8 cellular contexts compared by ENCODE assay signal in genomic region chr20:57514273-57514751, GRCh38. TPM values are rescaled to one million over a fixed set of nuclear protein-coding genes. Genes with fewer than 3 reads are reported as not detected.
DNase-seq lines count a peak whose midpoint lies in the region; TF ChIP-seq lines count a peak whose summit lies in the region.

No MANE protein-coding gene starts in this region.

- no peak overlapping the region for H3K4me2 ChIP-seq in OCI-LY1 (ENCODE audit: low read length)

- no peaks in the 10 kb centered on the region for H3K9me2 ChIP-seq in OCI-LY1 (ENCODE audit: low read depth, low read length)

- peak; percentile 79 for TF ChIP-seq CTCF in BJ (IDR thresholded peaks at IDR 0.05; ENCODE audit: insufficient read depth, low read depth, low read length)
- TF ChIP-seq CTCF in OCI-LY1 (IDR thresholded peaks at IDR 0.05; ENCODE audit: low read length), result peak; percentile 70
- peak; percentile 60 to 83 (median 80) for TF ChIP-seq CTCF in breast epithelium (IDR thresholded peaks at IDR 0.05)

- no peaks in the 10 kb centered on the region for H3K4me1 ChIP-seq in OCI-LY1 (ENCODE audit: insufficient read depth, low read length, severe bottlenecking)
- H3K4me1 ChIP-seq in breast epithelium, result no peaks in the 10 kb centered on the region

- H3K9ac ChIP-seq in OCI-LY1 (ENCODE audit: low read length), result no peak overlapping the region

- CTCF ChIA-PET in BJ (lab: Yijun Ruan, JAX), result interaction anchor here (0.6 to 16.4 kb wide), 10 partner anchors 15 to 699 kb away, joined by 3 to 222 read pairs (median 5); no protein-coding TSS in a partner anchor

- H3K9me3 ChIP-seq in OCI-LY1 (ENCODE audit: low read length) (no peaks in the 10 kb centered on the region), breast epithelium (no peaks in the 10 kb centered on the region)

- intact Hi-C loops in breast epithelium (cut with DNase I; ENCODE audit: low total_unique reads), result no loop called here

- H3F3A ChIP-seq in OCI-LY1 (ENCODE audit: insufficient read depth, low read length), result no peaks in the 10 kb centered on the region

- DNase-seq in BJ (ENCODE audit: low read depth), result no peak
- DNase-seq in H4 (ENCODE audit: low spot score), result peak; percentile 61
- DNase-seq in breast epithelium (ENCODE audit: low spot score in 2 of 2), result peak; percentile 62 to 64
- DNase-seq in iPS-NIHi7 (ENCODE audit: extremely low spot score), result peak; percentile 83
- peak; percentile 25 to 32 for DNase-seq in stimulated activated CD4-positive, alpha-beta T cell treated with anti-CD3 and anti-CD28 coated beads, Interleukin-2, amount 100 ng/mL, for 24 hours
- no peak for DNase-seq in NCI-H2029 treated with DMSO at 0.1 percent for 48 hours (lab: John Stamatoyannopoulos, UW)
- DNase-seq in GOT3 (lab: John Stamatoyannopoulos, UW), result no peak

- POLR2A ChIA-PET in BJ (lab: Charles Lee), result no interaction called here

- no peak overlapping the region for H2AFZ ChIP-seq in OCI-LY1 (ENCODE audit: low read length)

- H3K27ac ChIP-seq in OCI-LY1 (ENCODE audit: low read depth, low read length, poor library complexity, severe bottlenecking) (no peak overlapping the region), breast epithelium (peak overlapping the region in 1 of 2 donors; percentile 2)

- H3K27me3 ChIP-seq in BJ (ENCODE audit: control insufficient read depth, insufficient read depth, low read length) (peaks cover 10% of the 10 kb centered on the region), OCI-LY1 (ENCODE audit: insufficient read depth, low read length) (no peaks in the 10 kb centered on the region), breast epithelium (no peaks in the 10 kb centered on the region)

- no peak overlapping the region for H3K4me3 ChIP-seq in BJ (ENCODE audit: low read depth, low read length)
- H3K4me3 ChIP-seq in OCI-LY1 (ENCODE audit: low read depth, low read length, poor library complexity, severe bottlenecking), result no peak overlapping the region
- no peak overlapping the region for H3K4me3 ChIP-seq in breast epithelium

- no peaks in the 10 kb centered on the region for H3K79me2 ChIP-seq in OCI-LY1 (ENCODE audit: insufficient read depth, low read length)

- TF ChIP-seq POLR2A in breast epithelium (IDR thresholded peaks at IDR 0.05), result no peak

- no peaks in the 10 kb centered on the region for H4K20me1 ChIP-seq in OCI-LY1 (ENCODE audit: insufficient read depth, low read length)

- no peaks in the 10 kb centered on the region for H3K36me3 ChIP-seq in BJ (ENCODE audit: control insufficient read depth, insufficient read depth, low read length)
- no peaks in the 10 kb centered on the region for H3K36me3 ChIP-seq in OCI-LY1 (ENCODE audit: insufficient read depth, low read length)
- no peaks in the 10 kb centered on the region for H3K36me3 ChIP-seq in breast epithelium

RNA-seq across cellular contexts. Expression of gene CTCFL, which starts 10.6 kb away (rescaled TPM):
- not detected in 2 replicates for polyA plus RNA-seq in BJ (2011; rRNA removed)
- not detected in 2 replicates for polyA minus RNA-seq in BJ (2011; rRNA and poly(A)+ RNA removed)
- not detected in 2 replicates for total RNA-seq in H4 (2014; rRNA removed; shearing (Covaris generic))
- total RNA-seq in breast epithelium, result not detected

RNA-seq across cellular contexts. Expression of gene PCK1, which starts 46.6 kb away (rescaled TPM):
- polyA plus RNA-seq in BJ (2011; rRNA removed), result not detected in 2 replicates
- not detected in 2 replicates for polyA minus RNA-seq in BJ (2011; rRNA and poly(A)+ RNA removed)
- 0.08 TPM in 1 of 2 replicates, not detected in the other for total RNA-seq in H4 (2014; rRNA removed; shearing (Covaris generic))
- total RNA-seq in breast epithelium, result 100 to 1,000 TPM in 1 of 3 donors, 10 to 100 TPM in 2; 27.2 to 252 (median 29.3) TPM

Comparison
In these comparisons a context has a peak if more than half of its experiments do, and no peak if none do; other contexts are left out.
1. DNase-seq: peak in H4 (single experiment), breast epithelium (2 of 2), iPS-NIHi7 (single experiment) and stimulated activated CD4-positive, alpha-beta T cell treated with anti-CD3 and anti-CD28 coated beads, Interleukin-2, amount 100 ng/mL, for 24 hours (2 of 2); none in BJ (single experiment), NCI-H2029 treated with DMSO at 0.1 percent for 48 hours (single experiment) and GOT3 (single experiment).
2. RNA of gene PCK1, which starts 46.6 kb away (total RNA-seq): 27.2 to 252 TPM in breast epithelium; 0.08 TPM in H4; every median in the first group is over 10 times any median in the second.
3. Peak in every context shown above with its lines, with median percentiles within 50 percentile points of each other: CTCF ChIP-seq.